Comparison of ENCODE assay signal across 9 cellular contexts in the genomic region with DNA sequence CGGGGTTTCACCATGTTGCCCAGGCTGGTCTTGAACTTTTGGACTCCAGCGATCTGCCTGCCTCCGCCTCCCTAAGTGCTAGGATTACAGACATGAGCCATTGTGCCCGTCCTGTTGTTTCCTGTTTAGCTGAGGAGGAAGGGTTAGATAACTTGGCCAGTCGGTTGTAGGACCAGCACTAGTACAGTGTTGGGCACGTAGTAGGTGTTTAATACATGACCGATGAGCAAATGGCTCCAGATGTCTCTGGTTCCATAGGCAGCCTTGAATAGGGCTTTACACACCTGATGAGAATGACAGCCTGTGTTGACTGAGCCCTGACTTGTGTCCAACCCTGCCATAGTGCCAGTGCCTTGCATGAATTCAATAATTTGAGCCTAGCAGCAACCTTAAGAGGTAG. TPM values are rescaled to one million over a fixed set of nuclear protein-coding genes. Genes with fewer than 3 reads are reported as not detected.
DNase-seq lines count a peak whose midpoint lies in the region; ATAC-seq and TF ChIP-seq lines count a peak whose summit lies in the region.
"Had no signal": no experiment of that assay in that cellular context is flagged by ENCODE, and none has a peak within 500 bp of the region (broad histone marks: within the 10 kb centered on the region; RNA-seq: fewer than 3 reads in every experiment).

No MANE protein-coding gene starts in this region.

- peaks cover 42% of the 10 kb centered on the region for H3K4me1 Mint-ChIP-seq in brain
- peaks cover 36% of the 10 kb centered on the region for H3K4me1 Mint-ChIP-seq in nephron

- H3K27ac ChIP-seq in BLaER1 treated with 17β-estradiol and CSF1 and Interleukin-3, amounts not matched to agents 10 nM and 100 nM: peak overlapping the region in 1 of 11 experiments; percentile 3; a peak in 1 of 22 replicates
- no peak overlapping the region for H3K27ac ChIP-seq in HUES64 (ENCODE audit: low read depth, low read length)
- H3K27ac ChIP-seq: parathyroid adenoma had no signal

- H3K4me1 ChIP-seq in BLaER1 treated with 17β-estradiol and CSF1 and Interleukin-3, amounts not matched to agents 10 nM and 100 nM: peaks cover 49 to 68% (median 58%) of the 10 kb centered on the region in 10 experiments
- peaks cover 19% of the 10 kb centered on the region for H3K4me1 ChIP-seq in HUES64 (ENCODE audit: insufficient read depth, low read length)
- H3K4me1 ChIP-seq: parathyroid adenoma had no signal

- peak overlapping the region; percentile 82 to 93 (median 90) for H3K4me3 ChIP-seq in BLaER1 treated with 17β-estradiol and CSF1 and Interleukin-3, amounts not matched to agents 10 nM and 100 nM
- H3K4me3 ChIP-seq in HUES64 (ENCODE audit: low read length): peak overlapping the region; percentile 76

- H3K27me3 ChIP-seq in BLaER1 treated with 17β-estradiol and CSF1 and Interleukin-3, amounts not matched to agents 10 nM and 100 nM: no peaks in the 10 kb centered on the region
- no peaks in the 10 kb centered on the region for H3K27me3 ChIP-seq in HUES64 (ENCODE audit: insufficient read depth, low read length)

- H3K9me3 Mint-ChIP-seq in brain (peaks cover 0 to 4% (median 0%) of the 10 kb centered on the region in 5 experiments), nephron (no peaks in the 10 kb centered on the region)

- ATAC-seq in GM21423 (IDR thresholded peaks at IDR 0.05; ENCODE audit: unreplicated experiment): no peak

- peaks cover 8% of the 10 kb centered on the region for H3K27me3 Mint-ChIP-seq in brain
- no peaks in the 10 kb centered on the region for H3K27me3 Mint-ChIP-seq in nephron (ENCODE audit: low read depth)

- no peak for TF ChIP-seq CTCF in brain (conservative IDR thresholded peaks at IDR 0.05)
- no peak for TF ChIP-seq CTCF in nephron (IDR thresholded peaks at IDR 0.05; ENCODE audit: unreplicated experiment in 3 of 3)

- peaks cover 57 to 86% (median 67%) of the 10 kb centered on the region in 11 experiments; a peak in 21 of 22 replicates for H4K20me1 ChIP-seq in BLaER1 treated with 17β-estradiol and CSF1 and Interleukin-3, amounts not matched to agents 10 nM and 100 nM

- DNase-seq in DMS 273 (lab: John Stamatoyannopoulos, UW; ENCODE audit: unreplicated experiment) (no peak), DMS79 (lab: John Stamatoyannopoulos, UW) (no peak), COLO829 (ENCODE audit: low spot score) (no peak)

- H3K4me3 Mint-ChIP-seq in brain (peak overlapping the region; percentile 88 to 94 (median 91)), nephron (peak overlapping the region; percentile 74 to 89 (median 88))

- peak overlapping the region; percentile 86 to 95 (median 93); a peak in 21 of 22 replicates for H3K9ac ChIP-seq in BLaER1 treated with 17β-estradiol and CSF1 and Interleukin-3, amounts not matched to agents 10 nM and 100 nM
- H3K9ac ChIP-seq in HUES64 (ENCODE audit: low read depth, low read length): no peak overlapping the region
- H3K9ac ChIP-seq: parathyroid adenoma had no signal

- H3K27ac Mint-ChIP-seq in brain (peak overlapping the region in 4 of 5 experiments; percentile 19 to 88 (median 52)), nephron (peak overlapping the region; percentile 47 to 56 (median 54))

- peaks cover 10 to 60% (median 51%) of the 10 kb centered on the region in 11 experiments for H3K36me3 ChIP-seq in BLaER1 treated with 17β-estradiol and CSF1 and Interleukin-3, amounts not matched to agents 10 nM and 100 nM
- peaks cover 27% of the 10 kb centered on the region for H3K36me3 ChIP-seq in HUES64 (ENCODE audit: insufficient read depth, low read length)

- 92% methylated on average over 7 of the region's 7 CpGs for WGBS in HUES64

- H3K36me3 Mint-ChIP-seq in brain (peaks cover 42% of the 10 kb centered on the region), nephron (ENCODE audit: low read depth) (peaks cover 14% of the 10 kb centered on the region)

- H3K4me2 ChIP-seq in BLaER1 treated with 17β-estradiol and CSF1 and Interleukin-3, amounts not matched to agents 10 nM and 100 nM: peak overlapping the region; percentile 77 to 97 (median 90)

- H3K9me3 ChIP-seq in BLaER1 treated with 17β-estradiol and CSF1 and Interleukin-3, amounts not matched to agents 10 nM and 100 nM (replicated peaks in 1 of 11): no peaks in the 10 kb centered on the region
- no peaks in the 10 kb centered on the region for H3K9me3 ChIP-seq in HUES64 (ENCODE audit: insufficient read depth, low read depth, low read length)

RNA-seq across cellular contexts. Expression of gene EHMT1, which starts 1.8 kb away (rescaled TPM):
- 68.1 TPM for polyA plus RNA-seq in HUES64 (2013, experiment 1 of 2)
- polyA plus RNA-seq in HUES64 (2013, experiment 2 of 2): 69.5 TPM
- 69.6 TPM for polyA plus RNA-seq in brain (ENCODE audit: insufficient read depth, low read depth, low replicate concordance)

RNA-seq across cellular contexts. Expression of gene ARRDC1, which starts 15.1 kb away (rescaled TPM):
- polyA plus RNA-seq in HUES64 (2013, experiment 1 of 2): 12.5 TPM
- 12.9 TPM for polyA plus RNA-seq in HUES64 (2013, experiment 2 of 2)
- polyA plus RNA-seq in brain (ENCODE audit: insufficient read depth, low read depth, low replicate concordance): 43.8 TPM

RNA-seq across cellular contexts. Expression of gene ZMYND19, which starts 30.3 kb away (rescaled TPM):
- 45.6 TPM for polyA plus RNA-seq in HUES64 (2013, experiment 1 of 2)
- polyA plus RNA-seq in HUES64 (2013, experiment 2 of 2): 37.4 TPM
- polyA plus RNA-seq in brain (ENCODE audit: insufficient read depth, low read depth, low replicate concordance): 41.3 TPM

RNA-seq across cellular contexts. Expression of gene DPH7, which starts 41.9 kb away (rescaled TPM):
- 32.8 TPM for polyA plus RNA-seq in HUES64 (2013, experiment 1 of 2)
- 26.6 TPM for polyA plus RNA-seq in HUES64 (2013, experiment 2 of 2)
- polyA plus RNA-seq in brain (ENCODE audit: insufficient read depth, low read depth, low replicate concordance): 19.4 TPM
